1 cellular context compared by ENCODE assay signal in the genomic region with DNA sequence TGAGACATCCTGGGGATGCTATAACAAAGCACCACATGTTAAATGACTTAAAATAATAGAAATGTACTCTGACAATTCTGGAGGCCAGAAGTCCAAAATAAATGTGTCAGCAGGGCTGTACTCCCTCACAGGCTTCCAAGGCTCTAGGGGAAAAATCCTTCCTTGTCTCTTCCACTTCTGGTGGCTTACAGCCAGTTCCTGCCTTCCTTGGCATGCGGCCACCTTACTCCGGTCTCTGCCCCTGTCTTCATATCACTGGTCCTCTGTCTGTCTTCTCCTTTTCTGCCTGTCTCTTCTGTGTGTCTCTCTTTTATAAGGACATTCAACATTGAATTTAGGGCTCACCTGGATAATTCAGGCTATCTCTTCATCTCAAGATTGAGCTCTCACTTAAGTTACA.
TF ChIP-seq lines count a peak whose summit lies in the region.

No MANE protein-coding gene starts in this region.

TF ChIP-seq in H1, 55 proteins besides CTCF, POLR2A, EP300 and RAD21 (continued from another document):
- TF ChIP-seq FOSL1 (IDR thresholded peaks at IDR 0.05; ENCODE audit: insufficient read depth, low read depth, low read length) = no peak
- no peak for TF ChIP-seq RXRA (IDR thresholded peaks at IDR 0.05; ENCODE audit: insufficient read depth, low read depth, low read length)
- no peak for TF ChIP-seq SP2 (IDR thresholded peaks at IDR 0.05; ENCODE audit: low read length)
- TF ChIP-seq HDAC2 (IDR thresholded peaks at IDR 0.05; ENCODE audit: borderline replicate concordance in 1 of 2, low read depth in 2 of 2, low read length in 2 of 2) = no peak
- no peak for TF ChIP-seq ATF2 (IDR thresholded peaks at IDR 0.05; ENCODE audit: low read length)
- TF ChIP-seq ASH2L (IDR thresholded peaks at IDR 0.05; ENCODE audit: low read length) = no peak
- TF ChIP-seq SRF (IDR thresholded peaks at IDR 0.05; ENCODE audit: low read depth, low read length) = no peak
- TF ChIP-seq CTBP2 (IDR thresholded peaks at IDR 0.05; ENCODE audit: borderline replicate concordance, insufficient read depth, insufficient read length, low read length) = no peak
- no peak for TF ChIP-seq POU5F1 (IDR thresholded peaks at IDR 0.05; ENCODE audit: low read depth, low read length)
- TF ChIP-seq CHD2 (IDR thresholded peaks at IDR 0.05; ENCODE audit: low read length) = no peak
- TF ChIP-seq RFX5 (IDR thresholded peaks at IDR 0.05; ENCODE audit: borderline replicate concordance, low read depth, low read length) = no peak
- no peak for TF ChIP-seq SP4 (IDR thresholded peaks at IDR 0.05; ENCODE audit: low read length)
- TF ChIP-seq EZH2 (IDR thresholded peaks at IDR 0.05; ENCODE audit: low read depth, low read length, severe bottlenecking) = no peak
- no peak for TF ChIP-seq SAP30 (IDR thresholded peaks at IDR 0.05; ENCODE audit: insufficient read depth, insufficient replicate concordance, low read length)
- no peak for TF ChIP-seq NANOG (IDR thresholded peaks at IDR 0.05; ENCODE audit: insufficient read depth, low read depth, low read length, poor library complexity, severe bottlenecking)
